In the genomic region with DNA sequence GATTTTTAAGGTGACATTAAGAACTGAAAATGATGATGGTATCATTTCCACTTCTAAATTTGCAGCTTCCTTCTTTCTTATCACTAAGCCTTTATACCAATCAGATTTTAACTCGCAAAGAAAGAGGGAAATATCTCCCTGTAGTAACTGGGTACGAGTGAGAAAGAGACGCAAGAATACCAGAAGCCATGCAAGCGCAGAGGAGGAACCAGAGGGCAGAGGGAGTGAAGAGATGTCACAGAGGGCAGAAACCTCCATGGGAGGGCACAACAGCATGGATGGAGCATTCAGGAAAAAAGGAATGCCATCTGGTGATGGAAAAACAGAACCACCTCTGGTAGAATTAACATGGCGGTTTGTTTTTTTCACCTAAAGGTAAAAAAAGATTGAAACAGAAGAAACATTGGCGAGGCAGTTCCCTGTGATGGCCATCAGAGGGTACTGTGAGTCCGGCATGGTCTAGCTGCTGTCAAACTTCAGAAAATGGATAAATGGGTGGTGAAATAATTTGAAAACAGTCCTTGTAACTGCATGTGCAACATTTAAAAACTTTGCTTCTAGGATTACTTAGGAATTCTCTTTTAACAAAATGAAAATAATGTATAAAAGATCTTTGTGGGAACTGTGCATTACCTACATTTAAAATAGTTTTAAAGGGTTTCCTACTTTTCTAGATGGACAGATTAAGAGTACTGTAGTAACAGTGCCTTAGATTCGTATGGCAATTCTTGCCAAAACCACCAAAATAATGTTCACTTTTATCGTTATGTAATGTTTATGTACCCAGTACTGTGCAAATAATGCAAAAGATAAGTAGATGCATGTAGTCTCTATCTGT, we compare ENCODE assay signal across 10 cellular contexts.
DNase-seq lines count a peak whose midpoint lies in the region; ATAC-seq, FAIRE-seq and TF ChIP-seq lines count a peak whose summit lies in the region.
"Had no signal": no experiment of that assay in that cellular context is flagged by ENCODE, and none has a peak within 500 bp of the region (broad histone marks: within the 10 kb centered on the region; RNA-seq: fewer than 3 reads in every experiment).

No MANE protein-coding gene starts in this region.

- FAIRE-seq in RCC 7860 (lab: Jason Lieb, UNC) = no peak

- TF ChIP-seq CTCF in Calu3 (IDR thresholded peaks at IDR 0.05; ENCODE audit: unreplicated experiment) = peak; percentile 74
- TF ChIP-seq CTCF in Panc1 (IDR thresholded peaks at IDR 0.05) = peak; percentile 78
- TF ChIP-seq CTCF in fibroblast of lung (conservative IDR thresholded peaks at IDR 0.05 in 1 of 2, IDR thresholded peaks at IDR 0.05 in 1 of 2; ENCODE audit: low read depth in 1 of 2, low read length in 2 of 2) = peak; percentile 54 to 84
- peak; percentile 43 for TF ChIP-seq CTCF in psoas muscle (IDR thresholded peaks at IDR 0.05)

- H3K36me3 ChIP-seq in Panc1 (ENCODE audit: control insufficient read depth, insufficient read depth, low read length) = peaks cover 2% of the 10 kb centered on the region; the same call in 1 of the 2 replicates
- H3K36me3 ChIP-seq in fibroblast of lung (ENCODE audit: control insufficient read depth, insufficient read depth, low read length) = no peaks in the 10 kb centered on the region
- H3K36me3 ChIP-seq in psoas muscle (ENCODE audit: insufficient read depth in 1 of 2, low read depth in 1 of 2) = peaks cover 0 to 3% of the 10 kb centered on the region in 2 donors
- H3K36me3 ChIP-seq: SJSA1 had no signal

- H3K4me2 ChIP-seq in fibroblast of lung (ENCODE audit: extremely low read depth, insufficient read depth, low read length) = no peak overlapping the region

- in situ Hi-C loops in Panc1 (cut with HindIII; ENCODE audit: low pct_unique_long_range_greater_than_20kb, low sequenced_read_pairs) = no loop called here

- no peaks in the 10 kb centered on the region for H4K20me1 ChIP-seq in fibroblast of lung (ENCODE audit: control insufficient read depth, extremely low read depth, insufficient read depth, low read length)

- H3K4me1 ChIP-seq in Panc1 (ENCODE audit: control insufficient read depth, insufficient read depth, low read length) = no peaks in the 10 kb centered on the region; the same call in 1 of the 2 replicates
- no peaks in the 10 kb centered on the region for H3K4me1 ChIP-seq in fibroblast of lung (ENCODE audit: control insufficient read depth, extremely low read depth, insufficient read depth, low read length)
- H3K4me1 ChIP-seq in psoas muscle = no peaks in the 10 kb centered on the region
- H3K4me1 ChIP-seq: SJSA1 had no signal

- H3K9me3 ChIP-seq in Panc1 (ENCODE audit: control insufficient read depth, insufficient read depth, low read depth, low read length) = no peaks in the 10 kb centered on the region
- H3K9me3 ChIP-seq in fibroblast of lung (ENCODE audit: control insufficient read depth, insufficient read depth, low read depth, low read length) = no peaks in the 10 kb centered on the region
- H3K9me3 ChIP-seq in psoas muscle = no peaks in the 10 kb centered on the region
- H3K9me3 ChIP-seq: SJSA1 had no signal

- no peaks in the 10 kb centered on the region for H3K79me2 ChIP-seq in fibroblast of lung (ENCODE audit: control insufficient read depth, insufficient read depth, low read length)

- H3K27ac Mint-ChIP-seq in Calu3 (ENCODE audit: unreplicated experiment) = peak overlapping the region; percentile 60

- H3K27ac ChIP-seq in Panc1 (ENCODE audit: low read length) (0 out of 2 replicates have a peak overlapping the region, but pooled peaks have one; percentile 23), fibroblast of lung (ENCODE audit: insufficient read depth, low read length) (no peak overlapping the region), psoas muscle (no peak overlapping the region)
- H3K27ac ChIP-seq: SJSA1 had no signal

- H3K9me3 Mint-ChIP-seq in Calu3 (ENCODE audit: low read depth, unreplicated experiment) = no peaks in the 10 kb centered on the region
- H3K9me3 Mint-ChIP-seq: naive thymus-derived CD4-positive, alpha-beta T cell had no signal

- no peak overlapping the region for H3K4me3 Mint-ChIP-seq in Calu3 (ENCODE audit: low read depth, unreplicated experiment)
- H3K4me3 Mint-ChIP-seq: naive thymus-derived CD4-positive, alpha-beta T cell had no signal

- H3K27me3 ChIP-seq in Panc1 (ENCODE audit: control insufficient read depth, insufficient read depth, low read length) (no peaks in the 10 kb centered on the region), fibroblast of lung (ENCODE audit: control insufficient read depth, insufficient read depth, low read length) (no peaks in the 10 kb centered on the region), psoas muscle (ENCODE audit: insufficient read depth in 3 of 3, low read length in 2 of 3) (no peaks in the 10 kb centered on the region)
- H3K27me3 ChIP-seq: SJSA1 had no signal

- CTCF ChIA-PET in Calu3 (lab: Charles Lee) (no interaction called here), Panc1 (lab: Charles Lee) (interaction anchor here (0.9 kb wide), 1 partner anchor 255 kb away, joined by 3 read pairs; no protein-coding TSS in a partner anchor)

- no peak overlapping the region for H3K9ac ChIP-seq in fibroblast of lung (ENCODE audit: insufficient read depth, low read length)

- intact Hi-C loops in Calu3 (cut with micrococcal nuclease; ENCODE audit: unreplicated experiment) = loop anchor here (2.0 to 5.0 kb wide), 2 partner anchors 110 to 171 kb away; no protein-coding TSS in a partner anchor
- intact Hi-C loops in Panc1 (cut with micrococcal nuclease; ENCODE audit: unreplicated experiment) = loop anchor here (5.0 kb wide), 1 partner anchor 166 kb away; no protein-coding TSS in a partner anchor
- intact Hi-C loops in psoas muscle (cut with DNase I) = no loop called here

- no peak overlapping the region for H3K4me3 ChIP-seq in Panc1 (ENCODE audit: low read depth in 2 of 2, low read length in 2 of 2)
- H3K4me3 ChIP-seq in fibroblast of lung (replicated peaks in 1 of 4; ENCODE audit: control extremely low read depth in 1 of 4, insufficient read depth in 1 of 4, low read depth in 3 of 4, low read length in 4 of 4) = no peak overlapping the region
- no peak overlapping the region for H3K4me3 ChIP-seq in psoas muscle
- H3K4me3 ChIP-seq: SJSA1 had no signal

- BruUV-seq in Calu3 (replicated peaks; lab: Mats Ljungman, UMichigan) = no TSS peak
- no TSS peak for BruUV-seq in Panc1 (replicated peaks; lab: Mats Ljungman, UMichigan)

- 92 to 94% (median 93%) methylated on average over 9 of the region's 9 CpGs for WGBS in psoas muscle, 3 donors

- POLR2A ChIA-PET in Panc1 (lab: Charles Lee) = no interaction called here

- ATAC-seq in Panc1 (peak; percentile 78), psoas muscle (no peak)
- ATAC-seq: naive thymus-derived CD4-positive, alpha-beta T cell had no signal

- peaks cover 6% of the 10 kb centered on the region for H3K4me1 Mint-ChIP-seq in Calu3 (ENCODE audit: low read depth, unreplicated experiment)

- peaks cover 17% of the 10 kb centered on the region for H3K36me3 Mint-ChIP-seq in Calu3 (ENCODE audit: insufficient read depth, unreplicated experiment)

- H3K27me3 Mint-ChIP-seq in Calu3 (ENCODE audit: unreplicated experiment) = no peaks in the 10 kb centered on the region
- H3K27me3 Mint-ChIP-seq: naive thymus-derived CD4-positive, alpha-beta T cell had no signal

- no peak overlapping the region for H2AFZ ChIP-seq in fibroblast of lung (ENCODE audit: low read length)

- peak; percentile 33 for DNase-seq in Calu3
- DNase-seq in H4 (ENCODE audit: low spot score) = peak; percentile 19
- peak; percentile 13 for DNase-seq in Panc1 (ENCODE audit: low read depth, low spot score)
- DNase-seq in fibroblast of lung (ENCODE audit: low read depth in 2 of 2) = peak; percentile 34 to 63
- DNase-seq in psoas muscle = no peak
- no peak for DNase-seq in RCC 7860 (ENCODE audit: low spot score)
- DNase-seq in putamen (ENCODE audit: low spot score) = no peak
- no peak for DNase-seq in NCI-H2107 (lab: John Stamatoyannopoulos, UW)

Comparison
In these comparisons a context has a peak if more than half of its experiments do, and no peak if none do; other contexts are left out.
1. DNase-seq: peak in Calu3 (single experiment), H4 (single experiment), Panc1 (single experiment) and fibroblast of lung (2 of 2); none in psoas muscle (0 of 2), RCC 7860 (single experiment), putamen (single experiment) and NCI-H2107 (single experiment).
2. intact Hi-C loops: an anchor here in Calu3 (2.0 to 5.0 kb wide) and Panc1 (5.0 kb wide); none called in psoas muscle.
3. Peak in every context shown above with its lines, with median percentiles within 50 percentile points of each other: CTCF ChIP-seq.